Comparison of ENCODE assay signal across 26 cellular contexts in genomic region chr17:34076743-34077631, GRCh38.
DNase-seq lines count a peak whose midpoint lies in the region; ATAC-seq and TF ChIP-seq lines count a peak whose summit lies in the region.
"Had no signal": no experiment of that assay in that cellular context is flagged by ENCODE, and none has a peak within 500 bp of the region (broad histone marks: within the 10 kb centered on the region; RNA-seq: fewer than 3 reads in every experiment).

No MANE protein-coding gene starts in this region.

- TF ChIP-seq CTCF in mammary epithelial cell (conservative IDR thresholded peaks at IDR 0.05 in 1 of 2, IDR thresholded peaks at IDR 0.05 in 1 of 2; ENCODE audit: extremely low read depth in 1 of 2, insufficient read depth in 1 of 2, low read depth in 1 of 2, low read length in 2 of 2) = no peak

- no peaks in the 10 kb centered on the region for H3K36me3 ChIP-seq in mammary epithelial cell (ENCODE audit: insufficient read depth, low read length)
- H3K36me3 ChIP-seq: heart right ventricle, lower lobe of right lung had no signal

- intact Hi-C loops in head of caudate nucleus (cut with DNase I) = no loop called here
- intact Hi-C loops in mammary epithelial cell (cut with micrococcal nuclease) = no loop called here

- H3K4me1 ChIP-seq in mammary epithelial cell (ENCODE audit: insufficient read depth, low read length) = no peaks in the 10 kb centered on the region
- H3K4me1 ChIP-seq: heart right ventricle, lower lobe of right lung had no signal

- no peak overlapping the region for H3K4me2 ChIP-seq in mammary epithelial cell (ENCODE audit: insufficient read depth, low read depth, low read length)

- BruUV-seq in mammary epithelial cell (replicated peaks; lab: Mats Ljungman, UMichigan) = no TSS peak

- no peak overlapping the region for H3K9ac ChIP-seq in mammary epithelial cell (ENCODE audit: insufficient read depth, low read length)

- H3K79me2 ChIP-seq in mammary epithelial cell (ENCODE audit: insufficient read depth, low read length) = no peaks in the 10 kb centered on the region

- no peaks in the 10 kb centered on the region for H3K27me3 ChIP-seq in mammary epithelial cell (ENCODE audit: insufficient read depth, low read length)

- CTCF ChIA-PET in mammary epithelial cell (lab: Charles Lee; ENCODE audit: low non-redundant PET) = no interaction called here

- no peak overlapping the region for H3K4me3 ChIP-seq in mammary epithelial cell (replicated peaks in 1 of 3; ENCODE audit: insufficient read depth in 1 of 3, low read depth in 2 of 3, low read length in 3 of 3)
- H3K4me3 ChIP-seq: heart right ventricle, lower lobe of right lung, skin epidermis had no signal

- no peak overlapping the region for H3K27ac ChIP-seq in mammary epithelial cell (ENCODE audit: insufficient read depth, low read depth, low read length)
- H3K27ac ChIP-seq: heart right ventricle, lower lobe of right lung, skin epidermis had no signal

- no peaks in the 10 kb centered on the region for H4K20me1 ChIP-seq in mammary epithelial cell (ENCODE audit: insufficient read depth, low read length)

- WGBS in mammary epithelial cell (ENCODE audit: low coverage, missing lambda C conversion rate) = 33% methylated on average over 14 of the region's 16 CpGs

- dilution Hi-C loops in mammary epithelial cell (cut with HindIII; ENCODE audit: low sequenced_read_pairs) = loop anchor here (5.0 kb wide), 1 partner anchor 75 kb away; no protein-coding TSS in a partner anchor

- H2AFZ ChIP-seq in mammary epithelial cell (ENCODE audit: low read depth, low read length) = no peak overlapping the region

- DNase-seq in G401 (ENCODE audit: low spot score) (peak; percentile 96), SK-N-DZ (ENCODE audit: low spot score) (peak; percentile 8), head of caudate nucleus (peak in 40 of 42 donors; percentile 15 to 83 (median 58)), pons (ENCODE audit: low spot score) (peak; percentile 13), mammary epithelial cell (no peak)
- DNase-seq: activated B cell treated with CpG ODN at 0.5 μM for 24 hours; activated CD4-positive, alpha-beta T cell treated with anti-CD3 and anti-CD28 coated beads, Interleukin-2, amount 10 ng/mL, durations not matched to agents 7 days and 5 days; activated effector memory CD4-positive, alpha-beta T cell treated with anti-CD3 and anti-CD28 coated beads, Interleukin-2, amount 50 U/mL, for 16 hours; aorta; dermis blood vessel endothelial cell; foreskin fibroblast; heart right ventricle; IMR-90; kidney glomerular epithelial cell; lower lobe of right lung; MV-4-11; natural killer cell; NCI-H1436 treated with DMSO at 0.1 percent for 48 hours; NCI-H2081 treated with DMSO at 0.1 percent for 48 hours; OCI-M1; stimulated activated naive B cell treated with anti-CD40 and anti-IgM and Interleukin-4, amounts not matched to agents 10 μg/mL and 1 μg/mL and 100 μg/mL, for 72 hours had no signal

- in situ Hi-C loops in G401 (cut with HindIII; ENCODE audit: low sequenced_read_pairs) = no loop called here
- in situ Hi-C loops in mammary epithelial cell (cut with MboI; ENCODE audit: low sequenced_read_pairs in 2 of 2) = no loop called here

- peaks cover 31% of the 10 kb centered on the region for H3K9me3 ChIP-seq in mammary epithelial cell (replicated peaks; ENCODE audit: insufficient read depth, low read length)
- H3K9me3 ChIP-seq: heart right ventricle, lower lobe of right lung had no signal

- ATAC-seq in HG02759 (IDR thresholded peaks at IDR 0.05; ENCODE audit: unreplicated experiment) = no peak
- no peak for ATAC-seq in GM21529 (IDR thresholded peaks at IDR 0.05; ENCODE audit: unreplicated experiment)
- ATAC-seq: esophagus mucosa; HCT116; heart right ventricle; lower lobe of right lung; natural killer cell; stimulated activated naive B cell treated with anti-CD40 and anti-IgM and Interleukin-4, amounts not matched to agents 10 μg/mL and 1 μg/mL and 100 μg/mL, for 72 hours had no signal
